ENCODE assay signal across 1 cellular context in the genomic region with DNA sequence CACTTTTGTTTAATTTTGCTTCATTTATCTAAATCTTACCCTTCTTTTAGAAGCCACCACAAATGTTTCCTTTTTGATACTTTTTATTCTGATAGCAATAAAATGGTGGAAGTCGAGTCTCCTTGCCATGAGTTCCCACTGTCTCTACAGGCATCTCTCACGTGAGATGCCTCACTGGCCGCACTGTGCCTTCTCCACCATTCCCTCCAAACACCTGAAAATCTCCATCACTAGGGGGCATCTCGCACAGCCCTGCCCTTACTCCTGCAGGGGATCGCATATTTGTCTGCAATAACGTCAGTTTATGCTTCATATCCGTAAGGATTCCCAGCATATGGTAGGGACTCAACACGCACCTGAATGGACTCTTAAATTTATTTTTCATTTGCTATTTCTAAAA.
TF ChIP-seq lines count a peak whose summit lies in the region.

No MANE protein-coding gene starts in this region.

TF ChIP-seq in H1, 55 proteins besides CTCF, POLR2A, EP300 and RAD21:
- no peak for TF ChIP-seq CHD2 (IDR thresholded peaks at IDR 0.05; ENCODE audit: low read length)
- no peak for TF ChIP-seq POU5F1 (IDR thresholded peaks at IDR 0.05; ENCODE audit: low read depth, low read length)
- TF ChIP-seq GABPA (IDR thresholded peaks at IDR 0.05; ENCODE audit: borderline replicate concordance, insufficient read depth, low read length), result no peak
- TF ChIP-seq POLR2AphosphoS5 (IDR thresholded peaks at IDR 0.05; ENCODE audit: low read depth, low read length), result no peak
- TF ChIP-seq HDAC2 (IDR thresholded peaks at IDR 0.05; ENCODE audit: borderline replicate concordance in 1 of 2, low read depth in 2 of 2, low read length in 2 of 2), result no peak
- no peak for TF ChIP-seq SIX5 (IDR thresholded peaks at IDR 0.05; ENCODE audit: low read depth, low read length)
- no peak for TF ChIP-seq CHD1 (IDR thresholded peaks at IDR 0.05; ENCODE audit: low read depth, low read length)
- TF ChIP-seq, protein P1, sequence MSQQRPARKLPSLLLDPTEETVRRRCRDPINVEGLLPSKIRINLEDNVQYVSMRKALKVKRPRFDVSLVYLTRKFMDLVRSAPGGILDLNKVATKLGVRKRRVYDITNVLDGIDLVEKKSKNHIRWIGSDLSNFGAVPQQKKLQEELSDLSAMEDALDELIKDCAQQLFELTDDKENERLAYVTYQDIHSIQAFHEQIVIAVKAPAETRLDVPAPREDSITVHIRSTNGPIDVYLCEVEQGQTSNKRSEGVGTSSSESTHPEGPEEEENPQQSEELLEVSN (IDR thresholded peaks at IDR 0.05), result no peak
- no peak for TF ChIP-seq NANOG (IDR thresholded peaks at IDR 0.05; ENCODE audit: insufficient read depth, low read depth, low read length, poor library complexity, severe bottlenecking)
- no peak for TF ChIP-seq CTBP2 (IDR thresholded peaks at IDR 0.05; ENCODE audit: borderline replicate concordance, insufficient read depth, insufficient read length, low read length)
- no peak for TF ChIP-seq BRCA1 (IDR thresholded peaks at IDR 0.05; ENCODE audit: low read depth, low read length)
- TF ChIP-seq TBP (IDR thresholded peaks at IDR 0.05; ENCODE audit: low read depth, low read length), result no peak
- TF ChIP-seq SAP30 (IDR thresholded peaks at IDR 0.05; ENCODE audit: insufficient read depth, insufficient replicate concordance, low read length), result no peak
- no peak for TF ChIP-seq BACH1 (IDR thresholded peaks at IDR 0.05; ENCODE audit: low read length)
